In genomic region chr2:120367221-120367620, GRCh38 we compare ENCODE assay signal across 1 cellular context.
TF ChIP-seq lines count a peak whose summit lies in the region.

No MANE protein-coding gene starts in this region.

TF ChIP-seq in endothelial cell of umbilical vein, 7 proteins besides CTCF, POLR2A, EP300 and RAD21 (continued from another document):
- TF ChIP-seq EZH2 (IDR thresholded peaks at IDR 0.05; ENCODE audit: borderline replicate concordance, low read depth, low read length, severe bottlenecking) = no peak
- no peak for TF ChIP-seq GATA2 (IDR thresholded peaks at IDR 0.05; ENCODE audit: insufficient read depth, insufficient read length, low read depth, low read length)
- TF ChIP-seq MYC (IDR thresholded peaks at IDR 0.05; ENCODE audit: low read depth, low read length) = no peak
- TF ChIP-seq JUN (IDR thresholded peaks at IDR 0.05; ENCODE audit: borderline replicate concordance, insufficient read depth, insufficient read length, low read depth) = no peak
- TF ChIP-seq POLR2AphosphoS5 (IDR thresholded peaks at IDR 0.05; ENCODE audit: insufficient read depth, low read depth, low read length) = no peak
- TF ChIP-seq MAX (IDR thresholded peaks at IDR 0.05; ENCODE audit: insufficient read depth, insufficient read length) = no peak
TF ChIP-seq in endothelial cell of umbilical vein: peak in this region for 0.
